2 cellular contexts compared by ENCODE assay signal in the genomic region with DNA sequence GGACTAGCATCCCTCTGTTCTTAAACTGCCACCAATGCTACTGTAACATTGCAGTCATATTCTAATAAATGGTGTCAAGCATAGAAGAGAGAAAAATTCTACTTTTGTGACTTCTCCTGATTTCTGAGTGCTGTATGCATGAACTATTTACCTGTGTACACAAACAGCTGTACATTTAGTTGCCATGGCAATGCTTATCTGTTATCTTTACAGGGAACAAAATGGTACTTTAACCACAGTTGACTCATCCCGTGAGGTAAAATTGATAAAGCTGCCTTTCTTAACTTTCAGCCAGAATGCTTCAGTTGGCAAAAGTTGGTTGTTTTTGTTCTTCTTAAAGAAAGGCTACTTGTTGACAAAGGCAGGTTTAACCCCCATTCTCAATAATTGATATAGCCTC.
TF ChIP-seq lines count a peak whose summit lies in the region.

No MANE protein-coding gene starts in this region.

TF ChIP-seq in HepG2, 621 proteins besides CTCF, POLR2A, EP300 and RAD21:
- TF ChIP-seq AKAP8 (CRISPR knock-in tag; IDR thresholded peaks at IDR 0.05) (no peak), CBX5 (CRISPR knock-in tag; IDR thresholded peaks at IDR 0.05; ENCODE audit: borderline replicate concordance) (no peak), NCOA2 (CRISPR knock-in tag; IDR thresholded peaks at IDR 0.05) (no peak), NCOA5 (CRISPR knock-in tag; IDR thresholded peaks at IDR 0.05) (no peak), SCMH1 (CRISPR knock-in tag; IDR thresholded peaks at IDR 0.05; ENCODE audit: borderline replicate concordance) (no peak), RFX1 (IDR thresholded peaks at IDR 0.05) (no peak), ZFP36L2 (CRISPR knock-in tag; IDR thresholded peaks at IDR 0.05) (no peak), ZSCAN21 (CRISPR knock-in tag; IDR thresholded peaks at IDR 0.05; ENCODE audit: borderline replicate concordance) (no peak), KDM1A (CRISPR knock-in tag; IDR thresholded peaks at IDR 0.05) (no peak), GLI4 (CRISPR knock-in tag; IDR thresholded peaks at IDR 0.05; ENCODE audit: borderline replicate concordance) (no peak), ARID2 (CRISPR knock-in tag; IDR thresholded peaks at IDR 0.05; ENCODE audit: borderline replicate concordance) (no peak), SAP130 (CRISPR knock-in tag; IDR thresholded peaks at IDR 0.05; ENCODE audit: low read depth) (no peak)
- TF ChIP-seq, protein P1, sequence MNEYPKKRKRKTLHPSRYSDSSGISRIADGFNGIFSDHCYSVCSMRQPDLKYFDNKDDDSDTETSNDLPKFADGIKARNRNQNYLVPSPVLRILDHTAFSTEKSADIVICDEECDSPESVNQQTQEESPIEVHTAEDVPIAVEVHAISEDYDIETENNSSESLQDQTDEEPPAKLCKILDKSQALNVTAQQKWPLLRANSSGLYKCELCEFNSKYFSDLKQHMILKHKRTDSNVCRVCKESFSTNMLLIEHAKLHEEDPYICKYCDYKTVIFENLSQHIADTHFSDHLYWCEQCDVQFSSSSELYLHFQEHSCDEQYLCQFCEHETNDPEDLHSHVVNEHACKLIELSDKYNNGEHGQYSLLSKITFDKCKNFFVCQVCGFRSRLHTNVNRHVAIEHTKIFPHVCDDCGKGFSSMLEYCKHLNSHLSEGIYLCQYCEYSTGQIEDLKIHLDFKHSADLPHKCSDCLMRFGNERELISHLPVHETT (CRISPR knock-in tag; conservative IDR thresholded peaks at IDR 0.05), result no peak
- TF ChIP-seq, protein P2, sequence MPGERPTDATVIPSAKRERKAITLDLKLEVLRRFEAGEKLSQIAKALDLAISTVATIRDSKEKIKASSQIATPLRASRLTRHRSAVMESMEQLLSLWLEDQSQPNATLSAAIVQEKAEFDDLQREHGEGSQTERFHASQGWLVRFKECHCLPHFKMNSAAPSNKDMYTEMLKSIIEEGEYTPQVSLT (CRISPR knock-in tag; IDR thresholded peaks at IDR 0.05; ENCODE audit: borderline replicate concordance, low read depth), result no peak
- TF ChIP-seq, protein P3, sequence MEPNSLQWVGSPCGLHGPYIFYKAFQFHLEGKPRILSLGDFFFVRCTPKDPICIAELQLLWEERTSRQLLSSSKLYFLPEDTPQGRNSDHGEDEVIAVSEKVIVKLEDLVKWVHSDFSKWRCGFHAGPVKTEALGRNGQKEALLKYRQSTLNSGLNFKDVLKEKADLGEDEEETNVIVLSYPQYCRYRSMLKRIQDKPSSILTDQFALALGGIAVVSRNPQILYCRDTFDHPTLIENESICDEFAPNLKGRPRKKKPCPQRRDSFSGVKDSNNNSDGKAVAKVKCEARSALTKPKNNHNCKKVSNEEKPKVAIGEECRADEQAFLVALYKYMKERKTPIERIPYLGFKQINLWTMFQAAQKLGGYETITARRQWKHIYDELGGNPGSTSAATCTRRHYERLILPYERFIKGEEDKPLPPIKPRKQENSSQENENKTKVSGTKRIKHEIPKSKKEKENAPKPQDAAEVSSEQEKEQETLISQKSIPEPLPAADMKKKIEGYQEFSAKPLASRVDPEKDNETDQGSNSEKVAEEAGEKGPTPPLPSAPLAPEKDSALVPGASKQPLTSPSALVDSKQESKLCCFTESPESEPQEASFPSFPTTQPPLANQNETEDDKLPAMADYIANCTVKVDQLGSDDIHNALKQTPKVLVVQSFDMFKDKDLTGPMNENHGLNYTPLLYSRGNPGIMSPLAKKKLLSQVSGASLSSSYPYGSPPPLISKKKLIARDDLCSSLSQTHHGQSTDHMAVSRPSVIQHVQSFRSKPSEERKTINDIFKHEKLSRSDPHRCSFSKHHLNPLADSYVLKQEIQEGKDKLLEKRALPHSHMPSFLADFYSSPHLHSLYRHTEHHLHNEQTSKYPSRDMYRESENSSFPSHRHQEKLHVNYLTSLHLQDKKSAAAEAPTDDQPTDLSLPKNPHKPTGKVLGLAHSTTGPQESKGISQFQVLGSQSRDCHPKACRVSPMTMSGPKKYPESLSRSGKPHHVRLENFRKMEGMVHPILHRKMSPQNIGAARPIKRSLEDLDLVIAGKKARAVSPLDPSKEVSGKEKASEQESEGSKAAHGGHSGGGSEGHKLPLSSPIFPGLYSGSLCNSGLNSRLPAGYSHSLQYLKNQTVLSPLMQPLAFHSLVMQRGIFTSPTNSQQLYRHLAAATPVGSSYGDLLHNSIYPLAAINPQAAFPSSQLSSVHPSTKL (CRISPR knock-in tag; IDR thresholded peaks at IDR 0.05), result no peak
- TF ChIP-seq, protein P4, sequence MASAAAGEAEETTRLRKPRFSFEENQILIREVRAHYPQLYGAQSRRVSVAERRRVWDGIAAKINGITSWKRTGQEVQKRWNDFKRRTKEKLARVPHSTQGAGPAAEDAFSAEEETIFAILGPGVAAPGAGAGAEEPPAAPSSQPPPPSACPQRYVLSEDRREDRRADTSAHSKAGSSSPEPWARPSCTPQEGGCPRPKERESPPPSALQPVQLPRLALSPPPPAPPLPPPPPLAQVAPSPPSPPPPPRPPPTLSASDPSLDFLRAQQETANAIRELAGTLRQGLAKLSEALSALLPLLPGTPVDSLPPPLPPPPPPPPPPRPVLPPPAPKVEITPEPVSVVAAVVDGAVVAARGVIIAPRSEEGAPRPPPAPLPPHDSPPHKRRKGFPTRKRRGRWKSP (CRISPR knock-in tag; IDR thresholded peaks at IDR 0.05), result no peak

TF ChIP-seq in K562, 482 proteins besides CTCF, POLR2A, EP300 and RAD21:
- TF ChIP-seq, protein P5, sequence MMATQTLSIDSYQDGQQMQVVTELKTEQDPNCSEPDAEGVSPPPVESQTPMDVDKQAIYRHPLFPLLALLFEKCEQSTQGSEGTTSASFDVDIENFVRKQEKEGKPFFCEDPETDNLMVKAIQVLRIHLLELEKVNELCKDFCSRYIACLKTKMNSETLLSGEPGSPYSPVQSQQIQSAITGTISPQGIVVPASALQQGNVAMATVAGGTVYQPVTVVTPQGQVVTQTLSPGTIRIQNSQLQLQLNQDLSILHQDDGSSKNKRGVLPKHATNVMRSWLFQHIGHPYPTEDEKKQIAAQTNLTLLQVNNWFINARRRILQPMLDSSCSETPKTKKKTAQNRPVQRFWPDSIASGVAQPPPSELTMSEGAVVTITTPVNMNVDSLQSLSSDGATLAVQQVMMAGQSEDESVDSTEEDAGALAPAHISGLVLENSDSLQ (IDR thresholded peaks at IDR 0.05), result no peak
- TF ChIP-seq MTA3 (IDR thresholded peaks at IDR 0.05; ENCODE audit: borderline replicate concordance) (no peak), RFX1 (IDR thresholded peaks at IDR 0.05) (peak; percentile 36; the same call in 1 of the 2 replicates), TBL1XR1 (IDR thresholded peaks at IDR 0.05; ENCODE audit: low read length in 2 of 2) (no peak)
